30 cellular contexts compared by ENCODE assay signal in genomic region chr6:2502998-2503674, GRCh38.
A peak's percentile ranks its signal among the peaks of the same experiment; 100 is the strongest.
DNase-seq lines count a peak whose midpoint lies in the region; ATAC-seq, FAIRE-seq and TF ChIP-seq lines count a peak whose summit lies in the region.
"Had no signal": no experiment of that assay in that cellular context is flagged by ENCODE, and none has a peak within 500 bp of the region (broad histone marks: within the 10 kb centered on the region; RNA-seq: fewer than 3 reads in every experiment).

No MANE protein-coding gene starts in this region.

- TF ChIP-seq POLR2A in K562 (conservative IDR thresholded peaks at IDR 0.05): no peak

- BruUV-seq in K562 (replicated peaks; lab: Mats Ljungman, UMichigan): no TSS peak

- TF ChIP-seq CTCF in HL-60 (IDR thresholded peaks at IDR 0.05; ENCODE audit: insufficient read depth, low read length) (no peak), K562 (IDR thresholded peaks at IDR 0.05 in 2 of 3, conservative IDR thresholded peaks at IDR 0.05 in 1 of 3; ENCODE audit: insufficient read depth in 2 of 3, low read depth in 1 of 3, low read length in 3 of 3) (no peak), keratinocyte (optimal IDR thresholded peaks at IDR 0.05 in 1 of 3, IDR thresholded peaks at IDR 0.05 in 1 of 3, conservative IDR thresholded peaks at IDR 0.05 in 1 of 3; ENCODE audit: extremely low read depth in 1 of 3, insufficient read depth in 2 of 3, low read length in 3 of 3) (no peak), smooth muscle cell (IDR thresholded peaks at IDR 0.05; ENCODE audit: borderline replicate concordance, insufficient read depth, poor library complexity, severe bottlenecking) (no peak)

- H3K27ac ChIP-seq in HL-60 (replicated peaks) (peak overlapping the region; percentile 77), K562 (ENCODE audit: extremely low read depth, low read depth, low read length) (no peak overlapping the region), keratinocyte (ENCODE audit: control insufficient read depth, insufficient read depth, low read length) (no peak overlapping the region), smooth muscle cell (ENCODE audit: low read depth) (peak overlapping the region; percentile 58)
- H3K27ac ChIP-seq: colonic mucosa, epithelial cell of prostate, KMS-11, psoas muscle, SJSA1, upper lobe of left lung, VCaP had no signal

- H2AFZ ChIP-seq in K562 (ENCODE audit: low read depth, low read length) (no peak overlapping the region), keratinocyte (ENCODE audit: control insufficient read depth, low read length) (peak overlapping the region; percentile 74), smooth muscle cell (ENCODE audit: low read depth) (no peak overlapping the region)

- H3K9me1 ChIP-seq in K562 (ENCODE audit: control insufficient read depth, insufficient read depth, low read length): no peaks in the 10 kb centered on the region
- H3K9me1 ChIP-seq in keratinocyte (ENCODE audit: control insufficient read depth, extremely low read depth, insufficient read depth, low read length): no peaks in the 10 kb centered on the region

- in situ Hi-C loops in K562 (cut with MboI): no loop called here

- dilution Hi-C loops in keratinocyte (cut with MboI; ENCODE audit: extremely low pct_ligation_motif_present, low sequenced_read_pairs): no loop called here

- H3K79me2 ChIP-seq in K562 (ENCODE audit: control insufficient read depth, insufficient read depth, low read length) (no peaks in the 10 kb centered on the region), keratinocyte (ENCODE audit: control insufficient read depth, insufficient read depth, low read length) (no peaks in the 10 kb centered on the region), smooth muscle cell (ENCODE audit: low read depth) (no peaks in the 10 kb centered on the region)

- FAIRE-seq in K562 (lab: Jason Lieb, UNC): no peak
- FAIRE-seq in keratinocyte (lab: Jason Lieb, UNC): peak; percentile 79

- ATAC-seq in K562 (no peak), HG03469 (IDR thresholded peaks at IDR 0.05; ENCODE audit: unreplicated experiment) (no peak), GM21360 (IDR thresholded peaks at IDR 0.05; ENCODE audit: unreplicated experiment) (no peak)
- ATAC-seq: activated T-helper 17 cell treated with anti-CD3 and anti-CD28 coated beads, Interleukin-2, amount 50 U/mL, for 72 hours; psoas muscle; stimulated activated memory B cell treated with anti-CD40 and anti-IgM and Interleukin-4, amounts not matched to agents 10 μg/mL and 1 μg/mL and 100 μg/mL, for 72 hours had no signal

- CTCF ChIA-PET in K562 (lab: Yijun Ruan, JAX; ENCODE audit: low intra/inter-chr PET ratio): no interaction called here

- no peak for TF ChIP-seq EP300 in K562 (IDR thresholded peaks at IDR 0.05; ENCODE audit: low read length)

- 1% methylated on average over 10 of the region's 10 CpGs for WGBS in K562 (ENCODE audit: insufficient coverage, low coverage, missing lambda C conversion rate)
- 56% methylated on average over 10 of the region's 10 CpGs for WGBS in smooth muscle cell (ENCODE audit: low lambda C conversion rate)

- no peaks in the 10 kb centered on the region for H3F3A ChIP-seq in smooth muscle cell (ENCODE audit: low read depth)

- POLR2A ChIA-PET in K562 (lab: Yijun Ruan, JAX): no interaction called here

- intact Hi-C loops in K562 (cut with micrococcal nuclease): no loop called here

- no peak overlapping the region for H3K4me3 ChIP-seq in HL-60 (replicated peaks; ENCODE audit: insufficient read depth, low read length)
- no peak overlapping the region for H3K4me3 ChIP-seq in K562
- no peak overlapping the region for H3K4me3 ChIP-seq in keratinocyte (ENCODE audit: control insufficient read depth in 2 of 3, extremely low read depth in 1 of 3, insufficient read depth in 2 of 3, low read depth in 1 of 3, low read length in 3 of 3)
- no peak overlapping the region for H3K4me3 ChIP-seq in smooth muscle cell
- H3K4me3 ChIP-seq: colonic mucosa, psoas muscle, SJSA1, upper lobe of left lung had no signal

- H3K9ac ChIP-seq in K562 (ENCODE audit: insufficient read depth in 1 of 2, low read depth in 2 of 2, low read length in 2 of 2) (no peak overlapping the region), keratinocyte (ENCODE audit: control insufficient read depth, extremely low read depth, insufficient read depth, low read length) (no peak overlapping the region), smooth muscle cell (ENCODE audit: low read depth) (no peak overlapping the region)
- H3K9ac ChIP-seq: KMS-11 had no signal

- TF ChIP-seq RAD21 in K562 (CRISPR knock-in tag; conservative IDR thresholded peaks at IDR 0.05 in 1 of 2, IDR thresholded peaks at IDR 0.05 in 1 of 2): no peak

- H3K4me2 ChIP-seq in K562 (ENCODE audit: insufficient read depth, low read length) (no peak overlapping the region), keratinocyte (ENCODE audit: control insufficient read depth, extremely low read depth, insufficient read depth, low read depth, low read length) (peak overlapping the region; percentile 53), smooth muscle cell (peak overlapping the region; percentile 69)
- H3K4me2 ChIP-seq: KMS-11 had no signal

- DNase-seq in HL-60 (ENCODE audit: low read depth in 1 of 2, low spot score in 1 of 2) (no peak), K562 (ENCODE audit: extremely low read depth in 1 of 4, low spot score in 3 of 4) (no peak), keratinocyte (ENCODE audit: low read depth, low spot score) (no peak), smooth muscle cell (lab: John Stamatoyannopoulos, UW; ENCODE audit: unreplicated experiment) (no peak), OCI-M1 (lab: John Stamatoyannopoulos, UW) (no peak), NCI-H2107 treated with DMSO at 0.1 percent for 48 hours (lab: John Stamatoyannopoulos, UW; ENCODE audit: unreplicated experiment) (no peak)
- DNase-seq: activated CD4-positive, alpha-beta T cell treated with anti-CD3 and anti-CD28 coated beads for 4 hours; amygdala; CD4-positive, CD25-positive, alpha-beta regulatory T cell; colonic mucosa; effector CD4-positive, alpha-beta T cell; GOT3; immature natural killer cell; MM.1S; NCI-H1436; NCI-H2081 treated with DMSO at 0.1 percent for 48 hours; NCI-H446; NCI-H774; psoas muscle; RPMI8226; T1000; upper lobe of left lung had no signal

- no peaks in the 10 kb centered on the region for H4K20me1 ChIP-seq in K562 (replicated peaks; ENCODE audit: control insufficient read depth, insufficient read depth, low read length)
- H4K20me1 ChIP-seq in keratinocyte (ENCODE audit: control insufficient read depth, extremely low read depth, insufficient read depth, low read length): no peaks in the 10 kb centered on the region
- H4K20me1 ChIP-seq in smooth muscle cell (ENCODE audit: low read depth): no peaks in the 10 kb centered on the region

- no peaks in the 10 kb centered on the region for H3K9me3 ChIP-seq in K562 (replicated peaks; ENCODE audit: control insufficient read depth, insufficient read depth, low read depth, low read length)
- H3K9me3 ChIP-seq in keratinocyte (ENCODE audit: control insufficient read depth, low read depth, low read length): no peaks in the 10 kb centered on the region
- H3K9me3 ChIP-seq in smooth muscle cell (replicated peaks; ENCODE audit: low read depth): no peaks in the 10 kb centered on the region
- H3K9me3 ChIP-seq: colonic mucosa, psoas muscle, SJSA1, upper lobe of left lung had no signal

- H3K4me1 ChIP-seq in K562 (replicated peaks in 1 of 2; ENCODE audit: control insufficient read depth in 2 of 2, insufficient read depth in 2 of 2, low read length in 2 of 2) (no peaks in the 10 kb centered on the region), keratinocyte (ENCODE audit: control insufficient read depth, extremely low read depth, insufficient read depth, low read length) (peaks cover 38% of the 10 kb centered on the region), smooth muscle cell (ENCODE audit: low read depth) (no peaks in the 10 kb centered on the region)
- H3K4me1 ChIP-seq: colonic mucosa, psoas muscle had no signal

- H3K27me3 ChIP-seq in HL-60 (ENCODE audit: insufficient read depth, poor library complexity, severe bottlenecking) (no peaks in the 10 kb centered on the region), K562 (ENCODE audit: control insufficient read depth in 2 of 2, insufficient read depth in 2 of 2, low read length in 2 of 2) (peaks cover 2 to 11% of the 10 kb centered on the region in 2 experiments; a peak in 1 of 5 replicates), keratinocyte (ENCODE audit: control insufficient read depth, extremely low read depth, insufficient read depth, low read length) (no peaks in the 10 kb centered on the region), smooth muscle cell (ENCODE audit: low read depth) (no peaks in the 10 kb centered on the region)
- H3K27me3 ChIP-seq: SJSA1, upper lobe of left lung had no signal

- no peaks in the 10 kb centered on the region for H3K36me3 ChIP-seq in K562 (ENCODE audit: control insufficient read depth, insufficient read depth, low read length)
- no peaks in the 10 kb centered on the region for H3K36me3 ChIP-seq in keratinocyte (ENCODE audit: control insufficient read depth in 2 of 2, extremely low read depth in 1 of 2, insufficient read depth in 2 of 2, low read length in 2 of 2)
- no peaks in the 10 kb centered on the region for H3K36me3 ChIP-seq in smooth muscle cell (ENCODE audit: low read depth)
- H3K36me3 ChIP-seq: colonic mucosa, SJSA1, upper lobe of left lung had no signal

TF ChIP-seq in K562, 482 proteins besides CTCF, POLR2A, EP300 and RAD21 (continues in another document):
- TF ChIP-seq TBL1XR1 (IDR thresholded peaks at IDR 0.05; ENCODE audit: low read length in 2 of 2) (no peak), THAP12 (CRISPR knock-in tag; IDR thresholded peaks at IDR 0.05) (no peak), PHF20 (IDR thresholded peaks at IDR 0.05; ENCODE audit: partially characterized antibody) (no peak), ZNF551 (CRISPR knock-in tag; IDR thresholded peaks at IDR 0.05) (no peak), SAFB (IDR thresholded peaks at IDR 0.05; ENCODE audit: borderline replicate concordance, low read depth, low read length) (no peak), RBM25 (IDR thresholded peaks at IDR 0.05; ENCODE audit: low read depth, low read length, severe bottlenecking) (peak; percentile 69)

Comparison
In these comparisons a context has a peak if more than half of its experiments do, and no peak if none do; other contexts are left out.
1. H3K27ac ChIP-seq: peak in HL-60 (single experiment) and smooth muscle cell (single experiment); none in K562 (single experiment) and keratinocyte (single experiment).